ENCODE assay signal across 9 cellular contexts in the genomic region with DNA sequence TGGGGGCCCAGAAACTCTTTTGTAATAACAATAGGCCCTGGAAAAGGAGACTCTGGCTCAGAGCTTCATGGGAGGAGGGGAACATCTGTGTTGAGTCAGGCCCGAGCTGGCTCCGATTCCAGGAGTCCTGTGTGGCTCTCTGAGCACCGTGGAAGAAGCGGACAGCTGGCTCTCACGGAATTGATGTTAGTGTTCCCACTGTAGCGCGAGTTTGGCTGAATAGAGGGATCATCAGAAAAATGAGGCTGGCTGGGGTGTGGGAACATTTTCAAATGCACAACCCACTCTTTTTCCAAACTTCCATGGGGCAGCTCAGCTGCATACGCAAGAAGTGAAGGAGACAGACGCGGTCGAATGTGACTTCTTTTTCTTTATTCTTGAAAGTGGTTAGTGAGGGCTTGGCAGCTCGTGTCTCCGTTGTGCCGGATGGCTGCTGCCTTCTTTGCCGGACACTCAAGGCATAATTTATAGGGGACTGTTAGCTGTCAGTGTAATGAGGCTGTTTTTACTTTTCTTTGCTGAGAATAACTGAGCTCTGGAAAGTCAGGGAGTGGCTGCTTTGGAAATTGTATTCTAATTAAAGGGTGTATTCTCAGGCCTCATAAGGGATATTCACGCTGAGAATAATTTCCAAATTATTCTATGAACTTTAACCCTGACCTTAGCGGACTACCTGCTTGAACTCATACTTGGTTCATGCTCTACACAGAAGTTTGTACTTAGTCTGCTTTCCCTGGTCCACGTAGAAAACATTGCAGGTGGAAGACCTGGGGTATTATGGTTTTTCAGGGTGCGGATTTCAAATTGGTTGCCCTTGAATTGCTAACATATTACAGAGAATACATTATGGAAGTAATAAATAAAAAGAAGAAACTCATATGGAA. TPM values are rescaled to one million over a fixed set of nuclear protein-coding genes. Genes with fewer than 3 reads are reported as not detected.
A peak's percentile ranks its signal among the peaks of the same experiment; 100 is the strongest.
DNase-seq lines count a peak whose midpoint lies in the region; ATAC-seq and TF ChIP-seq lines count a peak whose summit lies in the region.
"Had no signal": no experiment of that assay in that cellular context is flagged by ENCODE, and none has a peak within 500 bp of the region (broad histone marks: within the 10 kb centered on the region; RNA-seq: fewer than 3 reads in every experiment).

No MANE protein-coding gene starts in this region.

- H3K9me3 ChIP-seq in lung (ENCODE audit: control insufficient read depth in 2 of 2, insufficient read depth in 1 of 2, low read length in 1 of 2) (no peaks in the 10 kb centered on the region), thoracic aorta (no peaks in the 10 kb centered on the region), PC-9 (ENCODE audit: insufficient read depth, low read depth) (no peaks in the 10 kb centered on the region)

- TF ChIP-seq CTCF in lung (IDR thresholded peaks at IDR 0.05; ENCODE audit: control extremely low read depth, extremely low read depth) (no peak), thoracic aorta (IDR thresholded peaks at IDR 0.05) (no peak), PC-9 (conservative IDR thresholded peaks at IDR 0.05) (no peak)

- DNase-seq in NCI-H1694 treated with DMSO at 0.1 percent for 48 hours (lab: John Stamatoyannopoulos, UW) (peak; percentile 41), ecto neural progenitor cell (ENCODE audit: low spot score) (peak; percentile 52), lung (ENCODE audit: low spot score) (peak; percentile 51), thoracic aorta (ENCODE audit: low spot score) (peak; percentile 7), PC-9 (no peak), RKO (ENCODE audit: low spot score) (no peak)
- no peak for DNase-seq in activated CD8-positive, alpha-beta memory T cell treated with anti-CD3 and anti-CD28 coated beads for 24 hours
- DNase-seq: T1000 had no signal

- no peaks in the 10 kb centered on the region for H4K20me1 ChIP-seq in PC-9 (ENCODE audit: insufficient read depth)

- H3K4me3 ChIP-seq in lung: no peak overlapping the region
- H3K4me3 ChIP-seq in thoracic aorta: peak overlapping the region; percentile 62
- no peak overlapping the region for H3K4me3 ChIP-seq in PC-9

- intact Hi-C loops in PC-9 (cut with micrococcal nuclease; ENCODE audit: unreplicated experiment): no loop called here

- H3K27ac ChIP-seq in lung (ENCODE audit: low read depth in 1 of 2, low read length in 1 of 2) (peak overlapping the region in 1 of 2 donors; percentile 70), thoracic aorta (peak overlapping the region in 1 of 2 donors; percentile 9), PC-9 (no peak overlapping the region)

- H3K4me2 ChIP-seq in PC-9: no peak overlapping the region

- H3F3A ChIP-seq in PC-9 (ENCODE audit: insufficient read depth, low read depth): no peaks in the 10 kb centered on the region

- peaks cover 9% of the 10 kb centered on the region; the same call in 1 of the 2 replicates for H3K79me2 ChIP-seq in PC-9 (ENCODE audit: low read depth)

- H3K27me3 ChIP-seq in lung (ENCODE audit: control insufficient read depth, insufficient read depth) (no peaks in the 10 kb centered on the region), thoracic aorta (replicated peaks; ENCODE audit: insufficient read depth) (no peaks in the 10 kb centered on the region), PC-9 (ENCODE audit: insufficient read depth, low read depth) (no peaks in the 10 kb centered on the region)

- WGBS in lung, 2 donors: 75 to 82% methylated on average over 19 of the region's 19 CpGs

- POLR2A ChIA-PET in PC-9 (lab: Charles Lee; ENCODE audit: unreplicated experiment): no interaction called here

- H3K36me3 ChIP-seq in lung (ENCODE audit: control insufficient read depth in 2 of 2, insufficient read depth in 2 of 2, low read length in 2 of 2) (peaks cover 0 to 3% of the 10 kb centered on the region in 2 donors), thoracic aorta (no peaks in the 10 kb centered on the region), PC-9 (ENCODE audit: low read depth) (peaks cover 8% of the 10 kb centered on the region)

- H3K4me1 ChIP-seq in lung (ENCODE audit: control insufficient read depth in 2 of 2, insufficient read depth in 2 of 2, low read length in 2 of 2): no peaks in the 10 kb centered on the region
- peaks cover 1 to 7% of the 10 kb centered on the region in 2 donors for H3K4me1 ChIP-seq in thoracic aorta (ENCODE audit: control insufficient read depth in 1 of 2, low read depth in 2 of 2)
- no peaks in the 10 kb centered on the region for H3K4me1 ChIP-seq in PC-9 (replicated peaks; ENCODE audit: insufficient read depth)

- ATAC-seq in lung (ENCODE audit: insufficient read depth, low FRiP score) (peak; percentile 73), thoracic aorta (ENCODE audit: insufficient number of reproducible peaks, low FRiP score, low read depth) (peak; percentile 63), GM18868 (IDR thresholded peaks at IDR 0.05; ENCODE audit: unreplicated experiment) (no peak)

- H2AFZ ChIP-seq in PC-9: no peak overlapping the region

- CTCF ChIA-PET in PC-9 (lab: Charles Lee): interaction anchor here (0.5 kb wide), 1 partner anchor 41 kb away, joined by 7 read pairs; no protein-coding TSS in a partner anchor

- no peaks in the 10 kb centered on the region for H3K9me2 ChIP-seq in PC-9 (ENCODE audit: insufficient read depth)

- BruUV-seq in PC-9 (replicated peaks; lab: Mats Ljungman, UMichigan): no TSS peak

RNA-seq across cellular contexts. Expression of a gene that starts 23.1 kb away (rescaled TPM):
- total RNA-seq in lung (10 to 100 TPM; 37.3 to 55.5 TPM), thoracic aorta (10 to 100 TPM; 22.9 to 29.3 TPM), PC-9 (2021) (38.9 and 39.8 TPM in 2 replicates)
- polyA plus RNA-seq in lung: 10 to 100 TPM; 13.3 to 13.7 TPM

Comparison
In these comparisons a context has a peak if more than half of its experiments do, and no peak if none do; other contexts are left out.
1. DNase-seq: peak in NCI-H1694 treated with DMSO at 0.1 percent for 48 hours (single experiment), ecto neural progenitor cell (single experiment), lung (single experiment) and thoracic aorta (single experiment); none in PC-9 (0 of 2), RKO (single experiment) and activated CD8-positive, alpha-beta memory T cell treated with anti-CD3 and anti-CD28 coated beads for 24 hours (single experiment).